1 cellular context compared by ENCODE assay signal in the genomic region with DNA sequence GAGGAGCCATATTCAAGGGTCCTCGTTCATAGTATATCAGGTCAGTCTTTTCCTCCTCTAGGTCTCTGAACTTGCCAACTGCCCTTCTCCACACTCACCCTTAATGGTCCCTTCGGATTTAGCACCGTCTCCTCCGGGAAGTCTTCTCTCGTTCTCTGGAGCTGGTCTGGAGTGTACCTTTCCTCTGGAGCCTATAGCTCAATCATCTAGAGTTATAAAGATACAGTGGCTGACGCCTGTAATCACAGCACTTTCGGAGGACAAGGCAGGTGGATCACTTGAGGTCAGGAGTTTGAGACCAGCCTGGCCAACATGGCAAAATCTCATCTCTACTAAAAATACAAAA.
TF ChIP-seq lines count a peak whose summit lies in the region.

No MANE protein-coding gene starts in this region.

TF ChIP-seq in HepG2, 621 proteins besides CTCF, POLR2A, EP300 and RAD21:
- TF ChIP-seq, protein P1, sequence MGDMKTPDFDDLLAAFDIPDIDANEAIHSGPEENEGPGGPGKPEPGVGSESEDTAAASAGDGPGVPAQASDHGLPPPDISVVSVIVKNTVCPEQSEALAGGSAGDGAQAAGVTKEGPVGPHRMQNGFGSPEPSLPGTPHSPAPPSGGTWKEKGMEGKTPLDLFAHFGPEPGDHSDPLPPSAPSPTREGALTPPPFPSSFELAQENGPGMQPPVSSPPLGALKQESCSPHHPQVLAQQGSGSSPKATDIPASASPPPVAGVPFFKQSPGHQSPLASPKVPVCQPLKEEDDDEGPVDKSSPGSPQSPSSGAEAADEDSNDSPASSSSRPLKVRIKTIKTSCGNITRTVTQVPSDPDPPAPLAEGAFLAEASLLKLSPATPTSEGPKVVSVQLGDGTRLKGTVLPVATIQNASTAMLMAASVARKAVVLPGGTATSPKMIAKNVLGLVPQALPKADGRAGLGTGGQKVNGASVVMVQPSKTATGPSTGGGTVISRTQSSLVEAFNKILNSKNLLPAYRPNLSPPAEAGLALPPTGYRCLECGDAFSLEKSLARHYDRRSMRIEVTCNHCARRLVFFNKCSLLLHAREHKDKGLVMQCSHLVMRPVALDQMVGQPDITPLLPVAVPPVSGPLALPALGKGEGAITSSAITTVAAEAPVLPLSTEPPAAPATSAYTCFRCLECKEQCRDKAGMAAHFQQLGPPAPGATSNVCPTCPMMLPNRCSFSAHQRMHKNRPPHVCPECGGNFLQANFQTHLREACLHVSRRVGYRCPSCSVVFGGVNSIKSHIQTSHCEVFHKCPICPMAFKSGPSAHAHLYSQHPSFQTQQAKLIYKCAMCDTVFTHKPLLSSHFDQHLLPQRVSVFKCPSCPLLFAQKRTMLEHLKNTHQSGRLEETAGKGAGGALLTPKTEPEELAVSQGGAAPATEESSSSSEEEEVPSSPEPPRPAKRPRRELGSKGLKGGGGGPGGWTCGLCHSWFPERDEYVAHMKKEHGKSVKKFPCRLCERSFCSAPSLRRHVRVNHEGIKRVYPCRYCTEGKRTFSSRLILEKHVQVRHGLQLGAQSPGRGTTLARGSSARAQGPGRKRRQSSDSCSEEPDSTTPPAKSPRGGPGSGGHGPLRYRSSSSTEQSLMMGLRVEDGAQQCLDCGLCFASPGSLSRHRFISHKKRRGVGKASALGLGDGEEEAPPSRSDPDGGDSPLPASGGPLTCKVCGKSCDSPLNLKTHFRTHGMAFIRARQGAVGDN (CRISPR knock-in tag; IDR thresholded peaks at IDR 0.05), result peak; percentile 4; the same call in 1 of the 2 replicates
- TF ChIP-seq FOSL2 (CRISPR knock-in tag; IDR thresholded peaks at IDR 0.05) (no peak), ZNF615 (CRISPR knock-in tag; IDR thresholded peaks at IDR 0.05; ENCODE audit: borderline replicate concordance) (no peak), AHR (CRISPR knock-in tag; IDR thresholded peaks at IDR 0.05) (0 out of 2 replicates have a peak, but pooled peaks have one; percentile 6), XRCC5 (optimal IDR thresholded peaks at IDR 0.05; ENCODE audit: low read length) (no peak), ZFY (CRISPR knock-in tag; IDR thresholded peaks at IDR 0.05) (no peak), RBFOX2 (IDR thresholded peaks at IDR 0.05; ENCODE audit: low read depth, low read length) (0 out of 2 replicates have a peak, but pooled peaks have one; percentile 17), PHF21A (CRISPR knock-in tag; IDR thresholded peaks at IDR 0.05) (0 out of 2 replicates have a peak, but pooled peaks have one; percentile 6), ZNF773 (CRISPR knock-in tag; IDR thresholded peaks at IDR 0.05; ENCODE audit: borderline replicate concordance) (no peak), ZNF431 (CRISPR knock-in tag; IDR thresholded peaks at IDR 0.05; ENCODE audit: borderline replicate concordance, low read depth) (peak; percentile 2; the same call in 1 of the 2 replicates), ZBTB38 (CRISPR knock-in tag; IDR thresholded peaks at IDR 0.05) (0 out of 2 replicates have a peak, but pooled peaks have one; percentile 2), ZBTB1 (CRISPR knock-in tag; IDR thresholded peaks at IDR 0.05; ENCODE audit: borderline replicate concordance) (no peak), ZNF839 (CRISPR knock-in tag; IDR thresholded peaks at IDR 0.05; ENCODE audit: borderline replicate concordance) (no peak), POGZ (CRISPR knock-in tag; IDR thresholded peaks at IDR 0.05) (peak; percentile 9; the same call in 1 of the 2 replicates), ZNF747 (CRISPR knock-in tag; IDR thresholded peaks at IDR 0.05; ENCODE audit: borderline replicate concordance) (0 out of 2 replicates have a peak, but pooled peaks have one; percentile 14)
- TF ChIP-seq, protein P2, sequence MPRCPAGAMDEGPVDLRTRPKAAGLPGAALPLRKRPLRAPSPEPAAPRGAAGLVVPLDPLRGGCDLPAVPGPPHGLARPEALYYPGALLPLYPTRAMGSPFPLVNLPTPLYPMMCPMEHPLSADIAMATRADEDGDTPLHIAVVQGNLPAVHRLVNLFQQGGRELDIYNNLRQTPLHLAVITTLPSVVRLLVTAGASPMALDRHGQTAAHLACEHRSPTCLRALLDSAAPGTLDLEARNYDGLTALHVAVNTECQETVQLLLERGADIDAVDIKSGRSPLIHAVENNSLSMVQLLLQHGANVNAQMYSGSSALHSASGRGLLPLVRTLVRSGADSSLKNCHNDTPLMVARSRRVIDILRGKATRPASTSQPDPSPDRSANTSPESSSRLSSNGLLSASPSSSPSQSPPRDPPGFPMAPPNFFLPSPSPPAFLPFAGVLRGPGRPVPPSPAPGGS (CRISPR knock-in tag; IDR thresholded peaks at IDR 0.05), result 0 out of 2 replicates have a peak, but pooled peaks have one; percentile 25
- TF ChIP-seq, protein P3, sequence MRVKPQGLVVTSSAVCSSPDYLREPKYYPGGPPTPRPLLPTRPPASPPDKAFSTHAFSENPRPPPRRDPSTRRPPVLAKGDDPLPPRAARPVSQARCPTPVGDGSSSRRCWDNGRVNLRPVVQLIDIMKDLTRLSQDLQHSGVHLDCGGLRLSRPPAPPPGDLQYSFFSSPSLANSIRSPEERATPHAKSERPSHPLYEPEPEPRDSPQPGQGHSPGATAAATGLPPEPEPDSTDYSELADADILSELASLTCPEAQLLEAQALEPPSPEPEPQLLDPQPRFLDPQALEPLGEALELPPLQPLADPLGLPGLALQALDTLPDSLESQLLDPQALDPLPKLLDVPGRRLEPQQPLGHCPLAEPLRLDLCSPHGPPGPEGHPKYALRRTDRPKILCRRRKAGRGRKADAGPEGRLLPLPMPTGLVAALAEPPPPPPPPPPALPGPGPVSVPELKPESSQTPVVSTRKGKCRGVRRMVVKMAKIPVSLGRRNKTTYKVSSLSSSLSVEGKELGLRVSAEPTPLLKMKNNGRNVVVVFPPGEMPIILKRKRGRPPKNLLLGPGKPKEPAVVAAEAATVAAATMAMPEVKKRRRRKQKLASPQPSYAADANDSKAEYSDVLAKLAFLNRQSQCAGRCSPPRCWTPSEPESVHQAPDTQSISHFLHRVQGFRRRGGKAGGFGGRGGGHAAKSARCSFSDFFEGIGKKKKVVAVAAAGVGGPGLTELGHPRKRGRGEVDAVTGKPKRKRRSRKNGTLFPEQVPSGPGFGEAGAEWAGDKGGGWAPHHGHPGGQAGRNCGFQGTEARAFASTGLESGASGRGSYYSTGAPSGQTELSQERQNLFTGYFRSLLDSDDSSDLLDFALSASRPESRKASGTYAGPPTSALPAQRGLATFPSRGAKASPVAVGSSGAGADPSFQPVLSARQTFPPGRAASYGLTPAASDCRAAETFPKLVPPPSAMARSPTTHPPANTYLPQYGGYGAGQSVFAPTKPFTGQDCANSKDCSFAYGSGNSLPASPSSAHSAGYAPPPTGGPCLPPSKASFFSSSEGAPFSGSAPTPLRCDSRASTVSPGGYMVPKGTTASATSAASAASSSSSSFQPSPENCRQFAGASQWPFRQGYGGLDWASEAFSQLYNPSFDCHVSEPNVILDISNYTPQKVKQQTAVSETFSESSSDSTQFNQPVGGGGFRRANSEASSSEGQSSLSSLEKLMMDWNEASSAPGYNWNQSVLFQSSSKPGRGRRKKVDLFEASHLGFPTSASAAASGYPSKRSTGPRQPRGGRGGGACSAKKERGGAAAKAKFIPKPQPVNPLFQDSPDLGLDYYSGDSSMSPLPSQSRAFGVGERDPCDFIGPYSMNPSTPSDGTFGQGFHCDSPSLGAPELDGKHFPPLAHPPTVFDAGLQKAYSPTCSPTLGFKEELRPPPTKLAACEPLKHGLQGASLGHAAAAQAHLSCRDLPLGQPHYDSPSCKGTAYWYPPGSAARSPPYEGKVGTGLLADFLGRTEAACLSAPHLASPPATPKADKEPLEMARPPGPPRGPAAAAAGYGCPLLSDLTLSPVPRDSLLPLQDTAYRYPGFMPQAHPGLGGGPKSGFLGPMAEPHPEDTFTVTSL (CRISPR knock-in tag; IDR thresholded peaks at IDR 0.05; ENCODE audit: borderline replicate concordance), result 0 out of 2 replicates have a peak, but pooled peaks have one; percentile 10
- TF ChIP-seq, protein P4, sequence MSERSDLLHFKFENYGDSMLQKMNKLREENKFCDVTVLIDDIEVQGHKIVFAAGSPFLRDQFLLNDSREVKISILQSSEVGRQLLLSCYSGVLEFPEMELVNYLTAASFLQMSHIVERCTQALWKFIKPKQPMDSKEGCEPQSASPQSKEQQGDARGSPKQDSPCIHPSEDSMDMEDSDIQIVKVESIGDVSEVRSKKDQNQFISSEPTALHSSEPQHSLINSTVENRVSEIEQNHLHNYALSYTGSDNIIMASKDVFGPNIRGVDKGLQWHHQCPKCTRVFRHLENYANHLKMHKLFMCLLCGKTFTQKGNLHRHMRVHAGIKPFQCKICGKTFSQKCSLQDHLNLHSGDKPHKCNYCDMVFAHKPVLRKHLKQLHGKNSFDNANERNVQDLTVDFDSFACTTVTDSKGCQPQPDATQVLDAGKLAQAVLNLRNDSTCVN (CRISPR knock-in tag; IDR thresholded peaks at IDR 0.05; ENCODE audit: borderline replicate concordance), result peak; percentile 77; the same call in 1 of the 2 replicates
- TF ChIP-seq, protein P5, sequence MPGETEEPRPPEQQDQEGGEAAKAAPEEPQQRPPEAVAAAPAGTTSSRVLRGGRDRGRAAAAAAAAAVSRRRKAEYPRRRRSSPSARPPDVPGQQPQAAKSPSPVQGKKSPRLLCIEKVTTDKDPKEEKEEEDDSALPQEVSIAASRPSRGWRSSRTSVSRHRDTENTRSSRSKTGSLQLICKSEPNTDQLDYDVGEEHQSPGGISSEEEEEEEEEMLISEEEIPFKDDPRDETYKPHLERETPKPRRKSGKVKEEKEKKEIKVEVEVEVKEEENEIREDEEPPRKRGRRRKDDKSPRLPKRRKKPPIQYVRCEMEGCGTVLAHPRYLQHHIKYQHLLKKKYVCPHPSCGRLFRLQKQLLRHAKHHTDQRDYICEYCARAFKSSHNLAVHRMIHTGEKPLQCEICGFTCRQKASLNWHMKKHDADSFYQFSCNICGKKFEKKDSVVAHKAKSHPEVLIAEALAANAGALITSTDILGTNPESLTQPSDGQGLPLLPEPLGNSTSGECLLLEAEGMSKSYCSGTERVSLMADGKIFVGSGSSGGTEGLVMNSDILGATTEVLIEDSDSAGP (CRISPR knock-in tag; IDR thresholded peaks at IDR 0.05; ENCODE audit: borderline replicate concordance), result 0 out of 2 replicates have a peak, but pooled peaks have one; percentile 3
- TF ChIP-seq, protein P6, sequence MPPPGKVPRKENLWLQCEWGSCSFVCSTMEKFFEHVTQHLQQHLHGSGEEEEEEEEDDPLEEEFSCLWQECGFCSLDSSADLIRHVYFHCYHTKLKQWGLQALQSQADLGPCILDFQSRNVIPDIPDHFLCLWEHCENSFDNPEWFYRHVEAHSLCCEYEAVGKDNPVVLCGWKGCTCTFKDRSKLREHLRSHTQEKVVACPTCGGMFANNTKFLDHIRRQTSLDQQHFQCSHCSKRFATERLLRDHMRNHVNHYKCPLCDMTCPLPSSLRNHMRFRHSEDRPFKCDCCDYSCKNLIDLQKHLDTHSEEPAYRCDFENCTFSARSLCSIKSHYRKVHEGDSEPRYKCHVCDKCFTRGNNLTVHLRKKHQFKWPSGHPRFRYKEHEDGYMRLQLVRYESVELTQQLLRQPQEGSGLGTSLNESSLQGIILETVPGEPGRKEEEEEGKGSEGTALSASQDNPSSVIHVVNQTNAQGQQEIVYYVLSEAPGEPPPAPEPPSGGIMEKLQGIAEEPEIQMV (CRISPR knock-in tag; IDR thresholded peaks at IDR 0.05; ENCODE audit: low read depth), result peak; percentile 4; the same call in 1 of the 2 replicates
